ENCODE assay signal across 8 cellular contexts in genomic region chr4:5365071-5366008, GRCh38.
DNase-seq lines count a peak whose midpoint lies in the region; ATAC-seq and TF ChIP-seq lines count a peak whose summit lies in the region.
"Had no signal": no experiment of that assay in that cellular context is flagged by ENCODE, and none has a peak within 500 bp of the region (broad histone marks: within the 10 kb centered on the region; RNA-seq: fewer than 3 reads in every experiment).

No MANE protein-coding gene starts in this region.

- H3K79me2 ChIP-seq in PC-9 (ENCODE audit: low read depth): no peaks in the 10 kb centered on the region

- H3K4me2 ChIP-seq in PC-9: peak overlapping the region; percentile 9; the same call in 1 of the 2 replicates

- CTCF ChIA-PET in PC-9 (lab: Charles Lee): no interaction called here

- peak; percentile 94 for DNase-seq in H4 (ENCODE audit: low spot score)
- peak; percentile 23 to 63 for DNase-seq in PC-9
- DNase-seq in fibroblast of peridontal ligament (ENCODE audit: extremely low read depth): peak; percentile 39
- peak; percentile 34 for DNase-seq in stromal cell of bone marrow (ENCODE audit: low read depth)

- POLR2A ChIA-PET in PC-9 (lab: Charles Lee; ENCODE audit: unreplicated experiment): no interaction called here

- H4K20me1 ChIP-seq in PC-9 (ENCODE audit: insufficient read depth): no peaks in the 10 kb centered on the region

- peaks cover 10% of the 10 kb centered on the region; the same call in 1 of the 2 replicates for H3F3A ChIP-seq in PC-9 (ENCODE audit: insufficient read depth, low read depth)

- no peaks in the 10 kb centered on the region for H3K27me3 ChIP-seq in PC-9 (ENCODE audit: insufficient read depth, low read depth)

- no peak overlapping the region for H2AFZ ChIP-seq in PC-9

- no peaks in the 10 kb centered on the region; the same call in 1 of the 2 replicates for H3K4me1 ChIP-seq in PC-9 (replicated peaks; ENCODE audit: insufficient read depth)

- no peak for ATAC-seq in GM21786 (IDR thresholded peaks at IDR 0.05; ENCODE audit: unreplicated experiment)
- ATAC-seq in GM18909 (IDR thresholded peaks at IDR 0.05; ENCODE audit: poor library complexity, unreplicated experiment): no peak
- no peak for ATAC-seq in HG02610 (IDR thresholded peaks at IDR 0.05; ENCODE audit: unreplicated experiment)
- ATAC-seq: natural killer cell treated with Interleukin-12 subunit alpha and Interleukin-12 subunit beta and Interleukin-15 and Interleukin-18, amount 100 ng/mL, for 72 hours had no signal

- no peak for TF ChIP-seq CTCF in PC-9 (conservative IDR thresholded peaks at IDR 0.05)

- intact Hi-C loops in PC-9 (cut with micrococcal nuclease; ENCODE audit: unreplicated experiment): no loop called here

- peak overlapping the region; percentile 68 for H3K27ac ChIP-seq in PC-9

- BruUV-seq in PC-9 (replicated peaks; lab: Mats Ljungman, UMichigan): no TSS peak

- H3K9me2 ChIP-seq in PC-9 (ENCODE audit: insufficient read depth): no peaks in the 10 kb centered on the region

- H3K4me3 ChIP-seq in PC-9: no peak overlapping the region

- H3K9me3 ChIP-seq in PC-9 (ENCODE audit: insufficient read depth, low read depth): no peaks in the 10 kb centered on the region

- H3K36me3 ChIP-seq in PC-9 (ENCODE audit: low read depth): no peaks in the 10 kb centered on the region

Comparison
In these comparisons a context has a peak if more than half of its experiments do, and no peak if none do; other contexts are left out.
1. DNase-seq: peak in every context shown above with its lines; median percentile 94 in H4; 43 in PC-9; 39 in fibroblast of peridontal ligament; 34 in stromal cell of bone marrow.